Comparison of ENCODE assay signal across 13 cellular contexts in the genomic region with DNA sequence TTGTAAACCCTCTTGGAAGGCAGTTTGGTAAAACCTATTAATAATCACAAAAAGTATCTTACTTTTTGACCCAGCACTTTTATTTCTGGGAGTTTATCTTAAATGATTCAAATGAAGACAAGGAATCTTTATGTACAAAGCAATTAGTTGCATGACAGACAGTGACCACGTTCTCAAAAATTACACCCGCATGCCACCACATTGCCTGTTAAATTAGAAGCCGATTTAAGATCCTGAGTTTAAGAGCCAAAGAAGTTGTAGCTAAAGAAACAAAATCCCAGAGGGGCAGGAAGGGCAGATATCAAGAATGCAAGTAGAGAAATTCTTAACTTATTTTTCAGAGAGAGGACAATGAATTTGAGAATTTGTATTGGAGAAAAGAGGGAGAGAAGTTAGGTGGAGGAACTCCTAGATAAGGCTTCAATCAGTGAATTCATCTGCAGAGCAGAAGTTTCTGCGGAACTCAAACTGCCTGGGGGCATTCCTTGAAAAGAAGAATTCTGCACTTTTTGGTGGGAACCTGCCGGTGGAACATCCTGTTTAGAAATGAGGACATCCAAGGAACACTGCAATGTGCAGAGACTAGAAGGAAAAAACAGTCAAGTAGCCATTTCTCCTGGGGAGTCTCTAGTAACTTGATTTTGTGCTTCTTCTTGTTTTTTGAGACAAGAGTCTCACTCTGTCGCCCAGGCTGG. TPM values are rescaled to one million over a fixed set of nuclear protein-coding genes. Genes with fewer than 3 reads are reported as not detected.
DNase-seq lines count a peak whose midpoint lies in the region; ATAC-seq and TF ChIP-seq lines count a peak whose summit lies in the region.
"Had no signal": no experiment of that assay in that cellular context is flagged by ENCODE, and none has a peak within 500 bp of the region (broad histone marks: within the 10 kb centered on the region; RNA-seq: fewer than 3 reads in every experiment).

No MANE protein-coding gene starts in this region.

- H3K27ac ChIP-seq in mammary epithelial cell (ENCODE audit: insufficient read depth, low read depth, low read length) (no peak overlapping the region), parathyroid adenoma (peak overlapping the region; percentile 22), upper lobe of left lung (no peak overlapping the region)
- H3K27ac ChIP-seq: SJCRH30 had no signal

- H3K36me3 ChIP-seq in mammary epithelial cell (ENCODE audit: insufficient read depth, low read length): no peaks in the 10 kb centered on the region
- no peaks in the 10 kb centered on the region for H3K36me3 ChIP-seq in parathyroid adenoma (ENCODE audit: control insufficient read depth, insufficient read depth, low read length)
- peaks cover 0 to 7% (median 0%) of the 10 kb centered on the region in 4 donors for H3K36me3 ChIP-seq in upper lobe of left lung
- H3K36me3 ChIP-seq: SJCRH30 had no signal

- H3K27ac Mint-ChIP-seq in activated CD4-positive, alpha-beta T cell treated with anti-CD3 and anti-CD28 coated beads, Interleukin-2, amount 10 ng/mL, durations not matched to agents 7 days and 5 days: no peak overlapping the region

- no TSS peak for BruUV-seq in mammary epithelial cell (replicated peaks; lab: Mats Ljungman, UMichigan)

- H3K4me2 ChIP-seq in mammary epithelial cell (ENCODE audit: insufficient read depth, low read depth, low read length) (no peak overlapping the region), parathyroid adenoma (ENCODE audit: low read length) (no peak overlapping the region)

- H3K9me3 ChIP-seq in mammary epithelial cell (replicated peaks; ENCODE audit: insufficient read depth, low read length) (no peaks in the 10 kb centered on the region), parathyroid adenoma (ENCODE audit: control insufficient read depth, low read length) (no peaks in the 10 kb centered on the region), upper lobe of left lung (no peaks in the 10 kb centered on the region)
- H3K9me3 ChIP-seq: SJCRH30 had no signal

- H3K9ac ChIP-seq in mammary epithelial cell (ENCODE audit: insufficient read depth, low read length): no peak overlapping the region
- no peak overlapping the region for H3K9ac ChIP-seq in parathyroid adenoma

- ATAC-seq in GM21576 (IDR thresholded peaks at IDR 0.05; ENCODE audit: unreplicated experiment) (no peak), upper lobe of left lung (ENCODE audit: low FRiP score in 2 of 2) (no peak)

- WGBS in mammary epithelial cell (ENCODE audit: low coverage, missing lambda C conversion rate): 5% methylated on average over 6 of the region's 6 CpGs
- WGBS in upper lobe of left lung, 2 donors: 77 to 79% methylated on average over 6 of the region's 6 CpGs

- H3K4me3 Mint-ChIP-seq in activated CD4-positive, alpha-beta T cell treated with anti-CD3 and anti-CD28 coated beads, Interleukin-2, amount 10 ng/mL, durations not matched to agents 7 days and 5 days: peak overlapping the region; percentile 37

- peaks cover 29% of the 10 kb centered on the region for H3K36me3 Mint-ChIP-seq in activated CD4-positive, alpha-beta T cell treated with anti-CD3 and anti-CD28 coated beads, Interleukin-2, amount 10 ng/mL, durations not matched to agents 7 days and 5 days (ENCODE audit: low read depth)

- H3K27me3 Mint-ChIP-seq in activated CD4-positive, alpha-beta T cell treated with anti-CD3 and anti-CD28 coated beads, Interleukin-2, amount 10 ng/mL, durations not matched to agents 7 days and 5 days: peaks cover 7% of the 10 kb centered on the region

- TF ChIP-seq EP300 in upper lobe of left lung (IDR thresholded peaks at IDR 0.05): no peak

- in situ Hi-C loops in mammary epithelial cell (cut with MboI; ENCODE audit: low sequenced_read_pairs in 2 of 2): no loop called here

- H4K20me1 ChIP-seq in mammary epithelial cell (ENCODE audit: insufficient read depth, low read length): no peaks in the 10 kb centered on the region

- dilution Hi-C loops in mammary epithelial cell (cut with HindIII; ENCODE audit: low sequenced_read_pairs): no loop called here

- intact Hi-C loops in mammary epithelial cell (cut with micrococcal nuclease): loop anchor here (5.0 kb wide), 1 partner anchor 143 kb away; no protein-coding TSS in a partner anchor

- TF ChIP-seq CTCF in mammary epithelial cell (conservative IDR thresholded peaks at IDR 0.05 in 1 of 2, IDR thresholded peaks at IDR 0.05 in 1 of 2; ENCODE audit: extremely low read depth in 1 of 2, insufficient read depth in 1 of 2, low read depth in 1 of 2, low read length in 2 of 2) (no peak), parathyroid adenoma (IDR thresholded peaks at IDR 0.05) (no peak), upper lobe of left lung (IDR thresholded peaks at IDR 0.05) (no peak)

- POLR2A ChIA-PET in activated CD4-positive, alpha-beta T cell treated with anti-CD3 and anti-CD28 coated beads, Interleukin-2, amount 10 ng/mL, durations not matched to agents 7 days and 5 days (lab: Charles Lee): no interaction called here

- CTCF ChIA-PET in activated CD4-positive, alpha-beta T cell treated with anti-CD3 and anti-CD28 coated beads, Interleukin-2, amount 10 ng/mL, durations not matched to agents 7 days and 5 days (lab: Charles Lee): interaction anchor here (0.7 to 2.5 kb wide), 2 partner anchors 11 to 552 kb away, joined by 3 to 10 read pairs; no protein-coding TSS in a partner anchor
- CTCF ChIA-PET in mammary epithelial cell (lab: Charles Lee; ENCODE audit: low non-redundant PET): no interaction called here

- H3K9me3 Mint-ChIP-seq in activated CD4-positive, alpha-beta T cell treated with anti-CD3 and anti-CD28 coated beads, Interleukin-2, amount 10 ng/mL, durations not matched to agents 7 days and 5 days: no peaks in the 10 kb centered on the region

- no peak for TF ChIP-seq POLR2A in upper lobe of left lung (IDR thresholded peaks at IDR 0.05)

- H3K79me2 ChIP-seq in mammary epithelial cell (ENCODE audit: insufficient read depth, low read length): peaks cover 32% of the 10 kb centered on the region
- no peaks in the 10 kb centered on the region for H3K79me2 ChIP-seq in parathyroid adenoma

- no peaks in the 10 kb centered on the region for H3K27me3 ChIP-seq in mammary epithelial cell (ENCODE audit: insufficient read depth, low read length)
- no peaks in the 10 kb centered on the region for H3K27me3 ChIP-seq in parathyroid adenoma (ENCODE audit: control insufficient read depth, insufficient read depth, low read length)
- no peaks in the 10 kb centered on the region for H3K27me3 ChIP-seq in upper lobe of left lung
- H3K27me3 ChIP-seq: SJCRH30 had no signal

- peak overlapping the region; percentile 7 for H2AFZ ChIP-seq in mammary epithelial cell (ENCODE audit: low read depth, low read length)
- H2AFZ ChIP-seq in parathyroid adenoma: peak overlapping the region; percentile 98

- H3K4me1 Mint-ChIP-seq in activated CD4-positive, alpha-beta T cell treated with anti-CD3 and anti-CD28 coated beads, Interleukin-2, amount 10 ng/mL, durations not matched to agents 7 days and 5 days: peaks cover 36% of the 10 kb centered on the region

- no peak overlapping the region for H3K4me3 ChIP-seq in mammary epithelial cell (replicated peaks in 1 of 3; ENCODE audit: insufficient read depth in 1 of 3, low read depth in 2 of 3, low read length in 3 of 3)
- no peak overlapping the region for H3K4me3 ChIP-seq in parathyroid adenoma (ENCODE audit: low read depth, low read length)
- H3K4me3 ChIP-seq in upper lobe of left lung: peak overlapping the region in 1 of 4 donors; percentile 89

- H3K4me1 ChIP-seq in mammary epithelial cell (ENCODE audit: insufficient read depth, low read length): peaks cover 30% of the 10 kb centered on the region
- peaks cover 14% of the 10 kb centered on the region for H3K4me1 ChIP-seq in parathyroid adenoma
- peaks cover 15 to 36% (median 22%) of the 10 kb centered on the region in 4 donors for H3K4me1 ChIP-seq in upper lobe of left lung

- DNase-seq in activated CD4-positive, alpha-beta T cell treated with anti-CD3 and anti-CD28 coated beads, Interleukin-2, amount 10 ng/mL, durations not matched to agents 7 days and 5 days: no peak
- DNase-seq in activated CD4-positive, alpha-beta T cell treated with anti-CD3 and anti-CD28 coated beads for 48 hours: no peak
- peak; percentile 22 for DNase-seq in NCI-H69 (lab: John Stamatoyannopoulos, UW)
- DNase-seq in mammary epithelial cell: no peak
- DNase-seq in upper lobe of left lung: no peak
- DNase-seq in DMS 273 (lab: John Stamatoyannopoulos, UW; ENCODE audit: unreplicated experiment): no peak
- DNase-seq: activated CD4-positive, alpha-beta T cell treated with anti-CD3 and anti-CD28 coated beads for 1 hour; left cardiac atrium; MV-4-11; stimulated activated CD4-positive, alpha-beta T cell treated with anti-CD3 and anti-CD28 coated beads, Interleukin-12 subunit alpha, Interleukin-12 subunit beta, amount 100 ng/mL, for 4 hours had no signal

RNA-seq across cellular contexts. Expression of a gene that starts 1.1 kb away (rescaled TPM):
- 10 to 100 TPM; 20.2 to 20.9 TPM for total RNA-seq in activated CD4-positive, alpha-beta T cell treated with anti-CD3 and anti-CD28 coated beads, Interleukin-2, amount 10 ng/mL, durations not matched to agents 7 days and 5 days
- 10 to 100 TPM; 14.8 to 26.3 TPM for total RNA-seq in mammary epithelial cell
- polyA plus RNA-seq in mammary epithelial cell: 15.8 TPM
- polyA minus RNA-seq in mammary epithelial cell: 12.0 TPM
- 10 to 100 TPM in 5 of 6 donors, 1 to 10 TPM in 1; 7.2 to 23.0 (median 13.4) TPM for total RNA-seq in upper lobe of left lung

RNA-seq across cellular contexts. Expression of a gene that starts 31.3 kb away (rescaled TPM):
- 10 to 100 TPM; 39.6 to 49.6 TPM for total RNA-seq in activated CD4-positive, alpha-beta T cell treated with anti-CD3 and anti-CD28 coated beads, Interleukin-2, amount 10 ng/mL, durations not matched to agents 7 days and 5 days
- total RNA-seq in mammary epithelial cell (100 to 1,000 TPM in 1 of 2 donors, 10 to 100 TPM in 1; 57.2 to 104 TPM), upper lobe of left lung (100 to 1,000 TPM in 5 of 6 donors, 10 to 100 TPM in 1; 85.6 to 169 (median 118) TPM)
- 89.1 TPM for polyA plus RNA-seq in mammary epithelial cell
- polyA minus RNA-seq in mammary epithelial cell: 125 TPM

RNA-seq across cellular contexts. Expression of a gene that starts 47.3 kb away (rescaled TPM):
- total RNA-seq in activated CD4-positive, alpha-beta T cell treated with anti-CD3 and anti-CD28 coated beads, Interleukin-2, amount 10 ng/mL, durations not matched to agents 7 days and 5 days: 1 to 10 TPM; 2.4 to 4.3 TPM
- total RNA-seq in mammary epithelial cell (10 to 100 TPM in 1 of 2 donors, 1 to 10 TPM in 1; 3.4 to 17.0 TPM), upper lobe of left lung (10 to 100 TPM in 2 of 6 donors, 1 to 10 TPM in 4; 3.2 to 22.8 (median 8.9) TPM)
- 10.9 TPM for polyA plus RNA-seq in mammary epithelial cell
- polyA minus RNA-seq in mammary epithelial cell: 3.8 TPM
